9 cellular contexts compared by ENCODE assay signal in genomic region chr1:245130286-245131025, GRCh38. TPM values are rescaled to one million over a fixed set of nuclear protein-coding genes. Genes with fewer than 3 reads are reported as not detected.
DNase-seq lines count a peak whose midpoint lies in the region; ATAC-seq, FAIRE-seq and TF ChIP-seq lines count a peak whose summit lies in the region.
"Not testable (repeated sequence)": the region's sequence is repeated elsewhere in the genome, so short reads cannot be mapped to it uniquely, and the experiment has no call there.
"Had no signal": no experiment of that assay in that cellular context is flagged by ENCODE, and none has a peak within 500 bp of the region (broad histone marks: within the 10 kb centered on the region; RNA-seq: fewer than 3 reads in every experiment).

No MANE protein-coding gene starts in this region.

- H3K9me3 ChIP-seq in H9 (ENCODE audit: control insufficient read depth, low read depth, low read length); K562 (replicated peaks; ENCODE audit: control insufficient read depth, insufficient read depth, low read depth, low read length); upper lobe of right lung: not testable (repeated sequence)

- not testable (repeated sequence) for H3K14ac ChIP-seq in H9 (ENCODE audit: insufficient read depth, low read length)

- not testable (repeated sequence) for H4K8ac ChIP-seq in H9 (replicated peaks; ENCODE audit: insufficient read length, low read depth, low read length)

- not testable (repeated sequence) for H2BK12ac ChIP-seq in H9 (ENCODE audit: insufficient read length, low read depth, low read length)

- FAIRE-seq in K562 (lab: Jason Lieb, UNC): not testable (repeated sequence)

- H3T11ph ChIP-seq in H9 (ENCODE audit: low read length): not testable (repeated sequence)

- H3K9me3 Mint-ChIP-seq in H9, nephron progenitor cell: not testable (repeated sequence)

- intact Hi-C loops in K562 (cut with micrococcal nuclease); upper lobe of right lung (cut with DNase I): not testable (repeated sequence)

- ATAC-seq in K562 (peak; percentile 46), upper lobe of right lung (peak; percentile 15)

- H2AFZ ChIP-seq in H9 (ENCODE audit: low read length); K562 (ENCODE audit: low read depth, low read length): not testable (repeated sequence)

- H3K4me1 Mint-ChIP-seq in H9: peaks cover 8 to 20% of the 10 kb centered on the region in 2 experiments; a peak in 3 of 4 replicates
- H3K4me1 Mint-ChIP-seq in nephron progenitor cell: peaks cover 36% of the 10 kb centered on the region

- CTCF ChIA-PET in K562 (lab: Yijun Ruan, JAX; ENCODE audit: low intra/inter-chr PET ratio): not testable (repeated sequence)

- not testable (repeated sequence) for TF ChIP-seq CTCF in H9 (conservative IDR thresholded peaks at IDR 0.05); K562 (IDR thresholded peaks at IDR 0.05 in 2 of 3, conservative IDR thresholded peaks at IDR 0.05 in 1 of 3; ENCODE audit: insufficient read depth in 2 of 3, low read depth in 1 of 3, low read length in 3 of 3); nephron progenitor cell (IDR thresholded peaks at IDR 0.05); upper lobe of right lung (IDR thresholded peaks at IDR 0.05)

- H2BK5ac ChIP-seq in H9 (ENCODE audit: insufficient read length, low read length): not testable (repeated sequence)

- not testable (repeated sequence) for H3K4me1 ChIP-seq in H9 (ENCODE audit: insufficient read depth, low read length); K562 (replicated peaks in 1 of 2; ENCODE audit: control insufficient read depth in 2 of 2, insufficient read depth in 2 of 2, low read length in 2 of 2); upper lobe of right lung

- H3K9me1 ChIP-seq in K562 (ENCODE audit: control insufficient read depth, insufficient read depth, low read length): not testable (repeated sequence)

- H3K23me2 ChIP-seq in H9 (ENCODE audit: insufficient read length, low read depth, low read length, poor library complexity, severe bottlenecking): not testable (repeated sequence)

- H3K27ac ChIP-seq in H9 (ENCODE audit: insufficient read length, low read depth, low read length); K562 (ENCODE audit: extremely low read depth, low read depth, low read length); upper lobe of right lung: not testable (repeated sequence)

- not testable (repeated sequence) for TF ChIP-seq RAD21 in K562 (CRISPR knock-in tag; conservative IDR thresholded peaks at IDR 0.05 in 1 of 2, IDR thresholded peaks at IDR 0.05 in 1 of 2)

- H3K79me1 ChIP-seq in H9 (ENCODE audit: insufficient read depth, low read depth, low read length, poor library complexity, severe bottlenecking): not testable (repeated sequence)

- not testable (repeated sequence) for H4K5ac ChIP-seq in H9 (ENCODE audit: insufficient read length, low read depth, low read length)

- not testable (repeated sequence) for H3K4ac ChIP-seq in H9 (ENCODE audit: low read depth, low read length)

- H3K27ac Mint-ChIP-seq in H9: not testable (repeated sequence)
- peak overlapping the region; percentile 12 for H3K27ac Mint-ChIP-seq in nephron progenitor cell

- not testable (repeated sequence) for H4K91ac ChIP-seq in H9 (ENCODE audit: insufficient read length, low read depth, low read length)

- peak overlapping the region; percentile 17 for H3K18ac ChIP-seq in H9 (ENCODE audit: insufficient read length, low read depth, low read length)

- not testable (repeated sequence) for TF ChIP-seq POLR2A in K562 (conservative IDR thresholded peaks at IDR 0.05)

- not testable (repeated sequence) for H3K4me2 ChIP-seq in H9 (ENCODE audit: insufficient read depth, insufficient read length, low read length); K562 (ENCODE audit: insufficient read depth, low read length)

- not testable (repeated sequence) for H2BK20ac ChIP-seq in H9 (ENCODE audit: low read depth, low read length, poor library complexity, severe bottlenecking)

- H3K27me3 Mint-ChIP-seq in H9 (ENCODE audit: low read depth): not testable (repeated sequence)
- H3K27me3 Mint-ChIP-seq in nephron progenitor cell (ENCODE audit: low read depth, poor library complexity): peaks cover 23% of the 10 kb centered on the region

- not testable (repeated sequence) for H3K4me3 Mint-ChIP-seq in H9, nephron progenitor cell

- H3K56ac ChIP-seq in H9 (ENCODE audit: insufficient read length, low read depth, low read length): not testable (repeated sequence)

- not testable (repeated sequence) for H2AK5ac ChIP-seq in H9 (ENCODE audit: insufficient read length, low read length)

- not testable (repeated sequence) for TF ChIP-seq EP300 in K562 (IDR thresholded peaks at IDR 0.05; ENCODE audit: low read length)

- not testable (repeated sequence) for H3K79me2 ChIP-seq in H9 (ENCODE audit: insufficient read depth, low read length); K562 (ENCODE audit: control insufficient read depth, insufficient read depth, low read length)

- not testable (repeated sequence) for H3K36me3 ChIP-seq in K562 (ENCODE audit: control insufficient read depth, insufficient read depth, low read length); upper lobe of right lung

- not testable (repeated sequence) for H3K4me3 ChIP-seq in K562, upper lobe of right lung

- no CpG with 5 or more reads among the region's 15 CpGs for WGBS in H9 (ENCODE audit: extremely low coverage, insufficient read length, low lambda C conversion rate)
- WGBS in K562 (ENCODE audit: insufficient coverage, low coverage, missing lambda C conversion rate): 1% methylated on average over 15 of the region's 15 CpGs

- not testable (repeated sequence) for H3K9ac ChIP-seq in H9 (ENCODE audit: extremely low read depth, insufficient read length, low read length); K562 (ENCODE audit: insufficient read depth in 1 of 2, low read depth in 2 of 2, low read length in 2 of 2)

- not testable (repeated sequence) for H4K20me1 ChIP-seq in H9 (ENCODE audit: control insufficient read depth, insufficient read depth, insufficient read length); K562 (replicated peaks; ENCODE audit: control insufficient read depth, insufficient read depth, low read length)

- not testable (repeated sequence) for H2BK120ac ChIP-seq in H9 (ENCODE audit: low read depth, low read length, poor library complexity, severe bottlenecking)

- DNase-seq in DMS79 treated with DMSO at 0.1 percent for 48 hours (lab: John Stamatoyannopoulos, UW): peak; percentile 35
- DNase-seq in H9; K562 (ENCODE audit: extremely low read depth in 1 of 4, low spot score in 3 of 4); nephron progenitor cell: not testable (repeated sequence)
- DNase-seq in NCI-H69 (lab: John Stamatoyannopoulos, UW): peak; percentile 64
- DNase-seq in RPMI8226: peak; percentile 41
- DNase-seq in left kidney (ENCODE audit: low read depth, low spot score): peak; percentile 73
- DNase-seq in upper lobe of right lung: peak; percentile 36

- not testable (repeated sequence) for H3K36me3 Mint-ChIP-seq in H9 (ENCODE audit: insufficient read depth in 1 of 3, low read depth in 3 of 3); nephron progenitor cell (ENCODE audit: low read depth)

- not testable (repeated sequence) for H3K23ac ChIP-seq in H9 (ENCODE audit: insufficient read length, low read depth, low read length)

- H3K27me3 ChIP-seq in H9 (ENCODE audit: insufficient read depth, low read length); upper lobe of right lung: not testable (repeated sequence)
- peaks cover 40 to 68% of the 10 kb centered on the region in 2 experiments for H3K27me3 ChIP-seq in K562 (ENCODE audit: control insufficient read depth in 2 of 2, insufficient read depth in 2 of 2, low read length in 2 of 2)

- POLR2A ChIA-PET in K562 (lab: Yijun Ruan, JAX): not testable (repeated sequence)

- in situ Hi-C loops in K562 (cut with MboI): not testable (repeated sequence)

- not testable (repeated sequence) for H2BK15ac ChIP-seq in H9 (ENCODE audit: low read depth, low read length)

- not testable (repeated sequence) for BruUV-seq in K562 (replicated peaks; lab: Mats Ljungman, UMichigan)

RNA-seq across cellular contexts. Expression of gene KIF26B, which starts 24.3 kb away (rescaled TPM):
- total RNA-seq in H9 (2021) (0.13 and 0.20 TPM in 2 replicates), K562 (2014; rRNA removed) (not detected in 2 replicates), K562 (2014; rRNA removed; fragmentation: Illumina TruSeq; extraction: Trizol) (not detected in 2 replicates), K562 (2015; rRNA removed; fragmentation: Illumina TruSeq; extraction: Trizol) (not detected in 2 replicates), K562 (2021) (0.02 and 0.07 TPM in 2 replicates), upper lobe of right lung (3.4 TPM)
- not detected in 2 replicates for total RNA-seq in K562 (2011; cell fraction: chromatin; rRNA removed; ENCODE audit: low replicate concordance)
- not detected in 2 replicates for total RNA-seq in K562 (2011; cell fraction: nucleolus; rRNA removed)
- total RNA-seq in K562 (2011; cell fraction: nucleoplasm; rRNA removed): not detected in 2 replicates
- polyA plus RNA-seq in K562 (2011; rRNA removed) (not detected in 2 replicates), K562 (2014; fragmentation: Illumina TruSeq; extraction: Trizol) (not detected in 2 replicates), K562 (2014; fragmentation: Nextera tagmentation; extraction: Ambion mirVana) (under 1 TPM; 0.03 to 0.08 TPM), K562 (2014; rRNA removed) (not detected in 2 replicates)
- under 0.01 TPM in 1 of 2 replicates, not detected in the other for polyA plus RNA-seq in K562 (2011; cell fraction: cytosol; rRNA removed)
- polyA plus RNA-seq in K562 (2011; cell fraction: nucleus; rRNA removed): 0.01 and 0.03 TPM in 2 replicates
- polyA plus RNA-seq in K562 (2012): 0.18 and 0.36 TPM in 2 replicates
- not detected in 2 replicates for polyA minus RNA-seq in K562 (2011; rRNA and poly(A)+ RNA removed)
- polyA minus RNA-seq in K562 (2011; cell fraction: cytosol; rRNA and poly(A)+ RNA removed): not detected in 2 replicates
- polyA minus RNA-seq in K562 (2011; cell fraction: nucleus; rRNA and poly(A)+ RNA removed): 0.13 TPM in 1 of 2 replicates, not detected in the other
- total RNA-seq: CD4-positive, alpha-beta memory T cell had no signal
